ENCODE assay signal across 2 cellular contexts in the genomic region with DNA sequence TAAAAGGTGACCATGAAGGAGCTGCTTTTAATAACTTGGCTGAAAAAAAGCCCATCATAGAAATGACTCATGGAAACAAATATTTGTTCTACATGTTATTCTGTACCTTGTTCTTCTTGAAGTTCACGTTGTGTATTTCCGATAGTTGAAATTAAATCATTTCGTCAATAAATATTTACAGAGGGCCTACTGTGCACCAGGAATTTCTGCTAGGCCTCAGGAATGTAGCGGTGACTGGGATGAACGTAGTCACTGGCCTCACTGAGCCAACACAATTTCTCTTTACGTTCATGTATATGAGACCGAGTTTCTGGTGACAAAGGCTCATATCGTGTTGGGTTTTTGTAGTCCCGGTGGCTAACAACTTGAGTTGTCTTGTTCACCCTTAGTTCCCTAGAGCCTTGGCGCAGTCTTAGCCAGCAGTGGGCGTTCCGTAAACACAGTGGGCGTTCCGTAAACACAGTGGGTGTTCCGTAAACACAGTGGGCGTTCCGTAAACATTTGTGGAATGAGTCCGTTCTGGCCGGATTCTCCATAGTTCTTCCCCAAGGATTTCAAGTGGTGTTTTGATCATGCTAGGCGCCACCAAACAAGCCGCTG.
TF ChIP-seq lines count a peak whose summit lies in the region.

No MANE protein-coding gene starts in this region.

TF ChIP-seq in HepG2, 621 proteins besides CTCF, POLR2A, EP300 and RAD21 (continues in another document):
- TF ChIP-seq THAP9 (CRISPR knock-in tag; IDR thresholded peaks at IDR 0.05; ENCODE audit: borderline replicate concordance) (no peak), ZBTB38 (CRISPR knock-in tag; IDR thresholded peaks at IDR 0.05) (peak; percentile 70; the same call in 1 of the 2 replicates), ZNF260 (CRISPR knock-in tag; IDR thresholded peaks at IDR 0.05; ENCODE audit: borderline replicate concordance, low read depth) (no peak), FLYWCH1 (CRISPR knock-in tag; IDR thresholded peaks at IDR 0.05) (no peak), GABPB1 (CRISPR knock-in tag; IDR thresholded peaks at IDR 0.05) (no peak), ELF4 (CRISPR knock-in tag; IDR thresholded peaks at IDR 0.05; ENCODE audit: borderline replicate concordance) (no peak), SALL2 (CRISPR knock-in tag; IDR thresholded peaks at IDR 0.05) (no peak), ZNF703 (CRISPR knock-in tag; IDR thresholded peaks at IDR 0.05; ENCODE audit: borderline replicate concordance) (no peak), DPF2 (CRISPR knock-in tag; IDR thresholded peaks at IDR 0.05; ENCODE audit: borderline replicate concordance, low read depth) (no peak), THAP8 (CRISPR knock-in tag; IDR thresholded peaks at IDR 0.05; ENCODE audit: borderline replicate concordance) (no peak), FOSL1 (CRISPR knock-in tag; IDR thresholded peaks at IDR 0.05; ENCODE audit: borderline replicate concordance) (no peak), ZNF569 (CRISPR knock-in tag; IDR thresholded peaks at IDR 0.05; ENCODE audit: borderline replicate concordance) (no peak), NRL (CRISPR knock-in tag; IDR thresholded peaks at IDR 0.05; ENCODE audit: borderline replicate concordance) (no peak), ZNF44 (CRISPR knock-in tag; IDR thresholded peaks at IDR 0.05) (no peak), NFIC (IDR thresholded peaks at IDR 0.05; ENCODE audit: low read length) (no peak), ZNF292 (CRISPR knock-in tag; IDR thresholded peaks at IDR 0.05; ENCODE audit: borderline replicate concordance, low read depth) (no peak), ZNF24 (IDR thresholded peaks at IDR 0.05) (0 out of 2 replicates have a peak, but pooled peaks have one; percentile 57), ZNF83 (CRISPR knock-in tag; IDR thresholded peaks at IDR 0.05; ENCODE audit: borderline replicate concordance) (no peak), ARID4A (CRISPR knock-in tag; IDR thresholded peaks at IDR 0.05; ENCODE audit: borderline replicate concordance) (no peak)
- TF ChIP-seq, protein P1, sequence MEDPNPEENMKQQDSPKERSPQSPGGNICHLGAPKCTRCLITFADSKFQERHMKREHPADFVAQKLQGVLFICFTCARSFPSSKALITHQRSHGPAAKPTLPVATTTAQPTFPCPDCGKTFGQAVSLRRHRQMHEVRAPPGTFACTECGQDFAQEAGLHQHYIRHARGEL (CRISPR knock-in tag; IDR thresholded peaks at IDR 0.05): no peak

TF ChIP-seq in H1, 55 proteins besides CTCF, POLR2A, EP300 and RAD21:
- no peak for TF ChIP-seq SP2 (IDR thresholded peaks at IDR 0.05; ENCODE audit: low read length)
- 0 out of 2 replicates have a peak, but pooled peaks have one; percentile 19 for TF ChIP-seq TEAD4 (IDR thresholded peaks at IDR 0.05; ENCODE audit: low read depth, low read length)
- no peak for TF ChIP-seq CHD7 (IDR thresholded peaks at IDR 0.05; ENCODE audit: insufficient replicate concordance, low read length)
- TF ChIP-seq CEBPB (IDR thresholded peaks at IDR 0.05; ENCODE audit: low read depth, low read length): no peak
